12 cellular contexts compared by ENCODE assay signal in the genomic region with DNA sequence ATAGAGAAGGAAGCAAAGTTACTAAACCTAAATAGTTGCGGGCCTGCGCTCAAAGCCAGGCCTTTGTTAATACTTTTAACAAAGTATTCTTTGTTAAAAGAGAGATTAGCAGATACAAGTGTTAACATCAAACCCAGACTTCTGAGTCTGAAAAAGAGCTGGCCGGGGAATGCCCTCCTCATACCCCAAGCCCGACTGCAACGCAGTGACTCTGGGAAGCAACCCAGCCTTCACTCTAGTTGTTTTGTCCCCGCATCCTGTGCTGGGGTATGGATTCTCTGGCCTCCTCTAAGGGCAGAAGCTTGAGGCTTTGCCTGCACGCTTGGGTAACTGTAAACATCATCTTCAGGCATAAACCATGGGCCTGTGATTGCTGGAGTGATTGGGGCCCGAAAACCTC. TPM values are rescaled to one million over a fixed set of nuclear protein-coding genes. Genes with fewer than 3 reads are reported as not detected.
DNase-seq lines count a peak whose midpoint lies in the region.
"Had no signal": no experiment of that assay in that cellular context is flagged by ENCODE, and none has a peak within 500 bp of the region (broad histone marks: within the 10 kb centered on the region; RNA-seq: fewer than 3 reads in every experiment).

No MANE protein-coding gene starts in this region.

- H3K27me3 Mint-ChIP-seq in T-helper 1 cell treated with Interleukin-12 subunit alpha and Interleukin-12 subunit beta and Interleukin-4 antibody, amounts not matched to agents 30 μg/mL and 1 μg/mL, for 36 hours (ENCODE audit: low read depth): no peaks in the 10 kb centered on the region
- H3K27me3 Mint-ChIP-seq in dendritic cell treated with granulocyte-macrophage colony-stimulating factor and Interleukin-4, amounts not matched to agents 40 ng/mL and 50 ng/mL, for 4 days: no peaks in the 10 kb centered on the region

- intact Hi-C loops in dendritic cell treated with granulocyte-macrophage colony-stimulating factor and Interleukin-4, amounts not matched to agents 40 ng/mL and 50 ng/mL, for 4 days (cut with micrococcal nuclease): loop anchor here (5.0 kb wide), 1 partner anchor 37 kb away; no protein-coding TSS in a partner anchor

- peaks cover 54% of the 10 kb centered on the region for H3K36me3 Mint-ChIP-seq in T-helper 1 cell treated with Interleukin-12 subunit alpha and Interleukin-12 subunit beta and Interleukin-4 antibody, amounts not matched to agents 30 μg/mL and 1 μg/mL, for 36 hours (ENCODE audit: low read depth)
- peaks cover 100% of the 10 kb centered on the region for H3K36me3 Mint-ChIP-seq in dendritic cell treated with granulocyte-macrophage colony-stimulating factor and Interleukin-4, amounts not matched to agents 40 ng/mL and 50 ng/mL, for 4 days (ENCODE audit: low read depth)

- DNase-seq in T-helper 1 cell (no peak), ELF-1 (ENCODE audit: low read depth, low spot score) (peak; percentile 0), pons (ENCODE audit: low spot score) (peak; percentile 28), HT-29 (ENCODE audit: low spot score) (no peak), NCI-H1092 treated with DMSO at 0.1 percent for 48 hours (lab: John Stamatoyannopoulos, UW) (no peak), AG20443 (ENCODE audit: low spot score) (no peak)
- DNase-seq: erythroblast, NCI-H1417 treated with DMSO at 0.1 percent for 48 hours, PC-9 had no signal

- H3K4me1 Mint-ChIP-seq in T-helper 1 cell treated with Interleukin-12 subunit alpha and Interleukin-12 subunit beta and Interleukin-4 antibody, amounts not matched to agents 30 μg/mL and 1 μg/mL, for 36 hours (ENCODE audit: low read depth): peaks cover 28% of the 10 kb centered on the region
- peaks cover 75% of the 10 kb centered on the region for H3K4me1 Mint-ChIP-seq in dendritic cell treated with granulocyte-macrophage colony-stimulating factor and Interleukin-4, amounts not matched to agents 40 ng/mL and 50 ng/mL, for 4 days (ENCODE audit: low read depth)
- H3K4me1 Mint-ChIP-seq: GM23338 had no signal

- H3K9me3 Mint-ChIP-seq in T-helper 1 cell treated with Interleukin-12 subunit alpha and Interleukin-12 subunit beta and Interleukin-4 antibody, amounts not matched to agents 30 μg/mL and 1 μg/mL, for 36 hours: no peaks in the 10 kb centered on the region
- no peaks in the 10 kb centered on the region for H3K9me3 Mint-ChIP-seq in dendritic cell treated with granulocyte-macrophage colony-stimulating factor and Interleukin-4, amounts not matched to agents 40 ng/mL and 50 ng/mL, for 4 days
- H3K9me3 Mint-ChIP-seq: GM23338 had no signal

- peak overlapping the region; percentile 28 for H3K27ac Mint-ChIP-seq in T-helper 1 cell treated with Interleukin-12 subunit alpha and Interleukin-12 subunit beta and Interleukin-4 antibody, amounts not matched to agents 30 μg/mL and 1 μg/mL, for 36 hours
- H3K27ac Mint-ChIP-seq in dendritic cell treated with granulocyte-macrophage colony-stimulating factor and Interleukin-4, amounts not matched to agents 40 ng/mL and 50 ng/mL, for 4 days: peak overlapping the region; percentile 67
- H3K27ac Mint-ChIP-seq: GM23338 had no signal

- no peak overlapping the region for H3K4me3 Mint-ChIP-seq in T-helper 1 cell treated with Interleukin-12 subunit alpha and Interleukin-12 subunit beta and Interleukin-4 antibody, amounts not matched to agents 30 μg/mL and 1 μg/mL, for 36 hours
- H3K4me3 Mint-ChIP-seq in dendritic cell treated with granulocyte-macrophage colony-stimulating factor and Interleukin-4, amounts not matched to agents 40 ng/mL and 50 ng/mL, for 4 days: peak overlapping the region; percentile 30
- H3K4me3 Mint-ChIP-seq: GM23338 had no signal

RNA-seq across cellular contexts. Expression of gene ADCY7, which starts 48.3 kb away (rescaled TPM):
- 1.0 and 1.1 TPM in 2 replicates for total RNA-seq in HT-29 (2014; rRNA removed; shearing (Covaris generic))

RNA-seq across cellular contexts. Expression of gene BRD7, which starts 54.1 kb away (rescaled TPM):
- total RNA-seq in HT-29 (2014; rRNA removed; shearing (Covaris generic)): 50.0 and 62.7 TPM in 2 replicates

Comparison
In these comparisons a context has a peak if more than half of its experiments do, and no peak if none do; other contexts are left out.
1. DNase-seq: peak in ELF-1 (single experiment) and pons (single experiment); none in T-helper 1 cell (0 of 5), HT-29 (single experiment), NCI-H1092 treated with DMSO at 0.1 percent for 48 hours (single experiment) and AG20443 (single experiment).